In genomic region chrX:48791063-48791820, GRCh38 we compare ENCODE assay signal across 21 cellular contexts. TPM values are rescaled to one million over a fixed set of nuclear protein-coding genes. Genes with fewer than 3 reads are reported as not detected.
DNase-seq lines count a peak whose midpoint lies in the region; ATAC-seq, FAIRE-seq and TF ChIP-seq lines count a peak whose summit lies in the region.
"Had no signal": no experiment of that assay in that cellular context is flagged by ENCODE, and none has a peak within 500 bp of the region (broad histone marks: within the 10 kb centered on the region; RNA-seq: fewer than 3 reads in every experiment).

No MANE protein-coding gene starts in this region.

- no peak overlapping the region for H3K27ac Mint-ChIP-seq in activated CD4-positive, alpha-beta memory T cell treated with anti-CD3 and anti-CD28 coated beads, Interleukin-2, amount 10 ng/mL, durations not matched to agents 7 days and 5 days
- H3K27ac Mint-ChIP-seq: CD4-positive, CD25-positive, alpha-beta regulatory T cell; CD8-positive, alpha-beta memory T cell; H9; IgD-negative memory B cell had no signal

- H3K79me2 ChIP-seq in K562 (ENCODE audit: control insufficient read depth, insufficient read depth, low read length), result peaks cover 70% of the 10 kb centered on the region

- H3K27me3 ChIP-seq in K562 (ENCODE audit: control insufficient read depth in 2 of 2, insufficient read depth in 2 of 2, low read length in 2 of 2), result no peaks in the 10 kb centered on the region
- H3K27me3 ChIP-seq: BE2C had no signal

- peak overlapping the region; percentile 53 for H3K4me2 ChIP-seq in K562 (ENCODE audit: insufficient read depth, low read length)

- no peak for TF ChIP-seq EP300 in K562 (IDR thresholded peaks at IDR 0.05; ENCODE audit: low read length)

- H3K4me1 ChIP-seq in K562 (replicated peaks in 1 of 2; ENCODE audit: control insufficient read depth in 2 of 2, insufficient read depth in 2 of 2, low read length in 2 of 2), result peaks cover 50 to 64% of the 10 kb centered on the region in 2 experiments
- H3K4me1 ChIP-seq: BE2C had no signal

- H3K9ac ChIP-seq in K562 (ENCODE audit: insufficient read depth in 1 of 2, low read depth in 2 of 2, low read length in 2 of 2), result peak overlapping the region in 1 of 2 experiments; percentile 80; a peak in 2 of 4 replicates

- DNase-seq in NCI-H748 (lab: John Stamatoyannopoulos, UW; ENCODE audit: unreplicated experiment) (peak; percentile 4), NCI-H748 treated with DMSO at 0.1 percent for 48 hours (lab: John Stamatoyannopoulos, UW) (no peak), K562 (ENCODE audit: extremely low read depth in 1 of 4, low spot score in 3 of 4) (peak in 1 of 4 experiments; percentile 20), mesenteric fat pad (ENCODE audit: low spot score) (peak; percentile 67)
- no peak for DNase-seq in activated CD4-positive, alpha-beta memory T cell treated with anti-CD3 and anti-CD28 coated beads, Interleukin-2, amount 10 ng/mL, durations not matched to agents 7 days and 5 days
- DNase-seq: ACHN; BE2C; C1 segment of cervical spinal cord; CD4-positive, CD25-positive, alpha-beta regulatory T cell; CD8-positive, alpha-beta memory T cell; COR-L47; DMS 273 treated with DMSO at 0.1 percent for 48 hours; DMS79; GF-D8; H9 had no signal

- no peak for FAIRE-seq in K562 (lab: Jason Lieb, UNC)
- FAIRE-seq: A204.1, H1, HepG2 had no signal

- BruUV-seq in K562 (replicated peaks; lab: Mats Ljungman, UMichigan), result no TSS peak

- CTCF ChIA-PET in K562 (lab: Yijun Ruan, JAX; ENCODE audit: low intra/inter-chr PET ratio), result no interaction called here
- CTCF ChIA-PET in activated CD4-positive, alpha-beta memory T cell treated with anti-CD3 and anti-CD28 coated beads, Interleukin-2, amount 10 ng/mL, durations not matched to agents 7 days and 5 days (lab: Charles Lee), result no interaction called here

- 89% methylated on average over 10 of the region's 11 CpGs for WGBS in K562 (ENCODE audit: insufficient coverage, low coverage, missing lambda C conversion rate)

- no peak for TF ChIP-seq RAD21 in K562 (CRISPR knock-in tag; conservative IDR thresholded peaks at IDR 0.05 in 1 of 2, IDR thresholded peaks at IDR 0.05 in 1 of 2)

- H3K4me3 Mint-ChIP-seq in activated CD4-positive, alpha-beta memory T cell treated with anti-CD3 and anti-CD28 coated beads, Interleukin-2, amount 10 ng/mL, durations not matched to agents 7 days and 5 days, result no peak overlapping the region
- H3K4me3 Mint-ChIP-seq: CD4-positive, CD25-positive, alpha-beta regulatory T cell; CD8-positive, alpha-beta memory T cell; H9; IgD-negative memory B cell had no signal

- H3K27ac ChIP-seq in K562 (ENCODE audit: extremely low read depth, low read depth, low read length), result peak overlapping the region; percentile 46; the same call in 1 of the 3 replicates

- no peaks in the 10 kb centered on the region for H3K9me3 ChIP-seq in K562 (replicated peaks; ENCODE audit: control insufficient read depth, insufficient read depth, low read depth, low read length)
- H3K9me3 ChIP-seq: BE2C had no signal

- in situ Hi-C loops in K562 (cut with MboI), result no loop called here

- H3K4me3 ChIP-seq in K562, result no peak overlapping the region; the same call in 1 of the 2 replicates

- H3K27me3 Mint-ChIP-seq in activated CD4-positive, alpha-beta memory T cell treated with anti-CD3 and anti-CD28 coated beads, Interleukin-2, amount 10 ng/mL, durations not matched to agents 7 days and 5 days, result peaks cover 9% of the 10 kb centered on the region
- H3K27me3 Mint-ChIP-seq: CD4-positive, CD25-positive, alpha-beta regulatory T cell had no signal

- H3K36me3 Mint-ChIP-seq in activated CD4-positive, alpha-beta memory T cell treated with anti-CD3 and anti-CD28 coated beads, Interleukin-2, amount 10 ng/mL, durations not matched to agents 7 days and 5 days (ENCODE audit: low read depth), result no peaks in the 10 kb centered on the region
- H3K36me3 Mint-ChIP-seq: CD8-positive, alpha-beta memory T cell; IgD-negative memory B cell had no signal

- no peaks in the 10 kb centered on the region for H3K9me3 Mint-ChIP-seq in activated CD4-positive, alpha-beta memory T cell treated with anti-CD3 and anti-CD28 coated beads, Interleukin-2, amount 10 ng/mL, durations not matched to agents 7 days and 5 days
- H3K9me3 Mint-ChIP-seq: IgD-negative memory B cell had no signal

- POLR2A ChIA-PET in K562 (lab: Yijun Ruan, JAX), result interaction anchor here (0.6 to 1.2 kb wide), 2 partner anchors 8 to 1232 kb away, joined by 3 to 4 read pairs; no protein-coding TSS in a partner anchor
- POLR2A ChIA-PET in activated CD4-positive, alpha-beta memory T cell treated with anti-CD3 and anti-CD28 coated beads, Interleukin-2, amount 10 ng/mL, durations not matched to agents 7 days and 5 days (lab: Charles Lee), result no interaction called here

- TF ChIP-seq CTCF in K562 (IDR thresholded peaks at IDR 0.05 in 2 of 3, conservative IDR thresholded peaks at IDR 0.05 in 1 of 3; ENCODE audit: insufficient read depth in 2 of 3, low read depth in 1 of 3, low read length in 3 of 3), result no peak

- no peak for ATAC-seq in K562
- ATAC-seq in activated CD4-positive, CD25-positive, alpha-beta regulatory T cell treated with anti-CD3 and anti-CD28 coated beads, Interleukin-2, amount 50 U/mL, for 24 hours, result no peak
- ATAC-seq: HepG2 had no signal

- H3K9me1 ChIP-seq in K562 (ENCODE audit: control insufficient read depth, insufficient read depth, low read length), result no peaks in the 10 kb centered on the region

- H2AFZ ChIP-seq in K562 (ENCODE audit: low read depth, low read length), result no peak overlapping the region

- no peak for TF ChIP-seq POLR2A in K562 (conservative IDR thresholded peaks at IDR 0.05)

- intact Hi-C loops in K562 (cut with micrococcal nuclease), result no loop called here

- H3K36me3 ChIP-seq in K562 (ENCODE audit: control insufficient read depth, insufficient read depth, low read length), result peaks cover 66% of the 10 kb centered on the region
- H3K36me3 ChIP-seq: BE2C had no signal

- peaks cover 4% of the 10 kb centered on the region; the same call in 1 of the 2 replicates for H4K20me1 ChIP-seq in K562 (replicated peaks; ENCODE audit: control insufficient read depth, insufficient read depth, low read length)

- H3K4me1 Mint-ChIP-seq in activated CD4-positive, alpha-beta memory T cell treated with anti-CD3 and anti-CD28 coated beads, Interleukin-2, amount 10 ng/mL, durations not matched to agents 7 days and 5 days, result peaks cover 14% of the 10 kb centered on the region
- H3K4me1 Mint-ChIP-seq: H9 had no signal

RNA-seq across cellular contexts. Expression of gene GATA1, which starts 4.9 kb away (rescaled TPM):
- total RNA-seq in K562 (2011; cell fraction: chromatin; rRNA removed; ENCODE audit: low replicate concordance), result 40.7 and 118 TPM in 2 replicates
- total RNA-seq in K562 (2011; cell fraction: nucleolus; rRNA removed), result 98.8 and 99.1 TPM in 2 replicates
- 82.1 and 86.1 TPM in 2 replicates for total RNA-seq in K562 (2011; cell fraction: nucleoplasm; rRNA removed)
- total RNA-seq in K562 (2014; rRNA removed) (205 and 244 TPM in 2 replicates), K562 (2014; rRNA removed; fragmentation: Illumina TruSeq; extraction: Trizol) (45.4 and 62.0 TPM in 2 replicates), K562 (2015; rRNA removed; fragmentation: Illumina TruSeq; extraction: Trizol) (115 and 116 TPM in 2 replicates), K562 (2021) (291 and 297 TPM in 2 replicates), mesenteric fat pad (not detected)
- polyA plus RNA-seq in K562 (2011; rRNA removed) (74.3 and 167 TPM in 2 replicates), K562 (2014; fragmentation: Illumina TruSeq; extraction: Trizol) (273 and 284 TPM in 2 replicates), K562 (2014; fragmentation: Nextera tagmentation; extraction: Ambion mirVana) (10 to 100 TPM; 11.9 to 97.4 TPM), K562 (2014; rRNA removed) (206 and 246 TPM in 2 replicates)
- polyA plus RNA-seq in K562 (2011; cell fraction: cytosol; rRNA removed), result 184 and 365 TPM in 2 replicates
- 174 and 282 TPM in 2 replicates for polyA plus RNA-seq in K562 (2011; cell fraction: nucleus; rRNA removed)
- polyA plus RNA-seq in K562 (2012), result 160 and 227 TPM in 2 replicates
- 39.3 and 48.9 TPM in 2 replicates for polyA minus RNA-seq in K562 (2011; rRNA and poly(A)+ RNA removed)
- polyA minus RNA-seq in K562 (2011; cell fraction: cytosol; rRNA and poly(A)+ RNA removed), result 148 and 160 TPM in 2 replicates
- polyA minus RNA-seq in K562 (2011; cell fraction: nucleus; rRNA and poly(A)+ RNA removed), result 38.2 and 38.7 TPM in 2 replicates
- not detected for total RNA-seq in activated CD4-positive, alpha-beta memory T cell treated with anti-CD3 and anti-CD28 coated beads, Interleukin-2, amount 10 ng/mL, durations not matched to agents 7 days and 5 days
- total RNA-seq: CD8-positive, alpha-beta memory T cell; Daoy; H1; H9 had no signal
- polyA plus RNA-seq: CD4-positive, CD25-positive, alpha-beta regulatory T cell; CD8-positive, alpha-beta memory T cell; HepG2; IgD-negative memory B cell had no signal

RNA-seq across cellular contexts. Expression of gene HDAC6, which starts 10.6 kb away (rescaled TPM):
- 513 and 751 TPM in 2 replicates for total RNA-seq in K562 (2011; cell fraction: chromatin; rRNA removed; ENCODE audit: low replicate concordance)
- 276 and 285 TPM in 2 replicates for total RNA-seq in K562 (2011; cell fraction: nucleolus; rRNA removed)
- 301 and 344 TPM in 2 replicates for total RNA-seq in K562 (2011; cell fraction: nucleoplasm; rRNA removed)
- 60.0 and 71.2 TPM in 2 replicates for total RNA-seq in K562 (2014; rRNA removed)
- 59.0 and 66.5 TPM in 2 replicates for total RNA-seq in K562 (2014; rRNA removed; fragmentation: Illumina TruSeq; extraction: Trizol)
- total RNA-seq in K562 (2015; rRNA removed; fragmentation: Illumina TruSeq; extraction: Trizol), result 48.9 and 52.3 TPM in 2 replicates
- 83.1 and 91.8 TPM in 2 replicates for total RNA-seq in K562 (2021)
- polyA plus RNA-seq in K562 (2011; rRNA removed), result 85.5 and 150 TPM in 2 replicates
- polyA plus RNA-seq in K562 (2011; cell fraction: cytosol; rRNA removed), result 63.6 and 65.5 TPM in 2 replicates
- polyA plus RNA-seq in K562 (2011; cell fraction: nucleus; rRNA removed), result 776 and 956 TPM in 2 replicates
- 67.3 and 134 TPM in 2 replicates for polyA plus RNA-seq in K562 (2012)
- 69.1 and 86.3 TPM in 2 replicates for polyA plus RNA-seq in K562 (2014; fragmentation: Illumina TruSeq; extraction: Trizol)
- 10 to 100 TPM; 29.9 to 31.4 TPM for polyA plus RNA-seq in K562 (2014; fragmentation: Nextera tagmentation; extraction: Ambion mirVana)
- polyA plus RNA-seq in K562 (2014; rRNA removed), result 86.0 and 101 TPM in 2 replicates
- 49.8 and 78.8 TPM in 2 replicates for polyA minus RNA-seq in K562 (2011; rRNA and poly(A)+ RNA removed)
- polyA minus RNA-seq in K562 (2011; cell fraction: cytosol; rRNA and poly(A)+ RNA removed), result 37.1 and 39.1 TPM in 2 replicates
- polyA minus RNA-seq in K562 (2011; cell fraction: nucleus; rRNA and poly(A)+ RNA removed), result 85.1 and 160 TPM in 2 replicates
- total RNA-seq in mesenteric fat pad, result 47.1 TPM
- 10 to 100 TPM; 89.0 to 90.3 TPM for total RNA-seq in activated CD4-positive, alpha-beta memory T cell treated with anti-CD3 and anti-CD28 coated beads, Interleukin-2, amount 10 ng/mL, durations not matched to agents 7 days and 5 days

RNA-seq across cellular contexts. Expression of gene GLOD5, which starts 29.7 kb away (rescaled TPM):
- total RNA-seq in K562 (2011; cell fraction: chromatin; rRNA removed; ENCODE audit: low replicate concordance), result not detected in 2 replicates
- total RNA-seq in K562 (2011; cell fraction: nucleolus; rRNA removed), result not detected in 2 replicates
- total RNA-seq in K562 (2011; cell fraction: nucleoplasm; rRNA removed), result not detected in 2 replicates
- total RNA-seq in K562 (2014; rRNA removed) (0.27 and 1.1 TPM in 2 replicates), K562 (2014; rRNA removed; fragmentation: Illumina TruSeq; extraction: Trizol) (1.5 and 1.7 TPM in 2 replicates), K562 (2015; rRNA removed; fragmentation: Illumina TruSeq; extraction: Trizol) (1.7 and 2.2 TPM in 2 replicates), K562 (2021) (1.4 and 1.9 TPM in 2 replicates), mesenteric fat pad (not detected)
- polyA plus RNA-seq in K562 (2011; rRNA removed) (3.4 and 4.3 TPM in 2 replicates), K562 (2014; fragmentation: Illumina TruSeq; extraction: Trizol) (2.2 and 3.1 TPM in 2 replicates), K562 (2014; fragmentation: Nextera tagmentation; extraction: Ambion mirVana) (1 to 10 TPM; 3.8 to 4.4 TPM), K562 (2014; rRNA removed) (2.0 and 3.2 TPM in 2 replicates)
- polyA plus RNA-seq in K562 (2011; cell fraction: cytosol; rRNA removed), result 4.0 and 5.8 TPM in 2 replicates
- 0.81 and 0.94 TPM in 2 replicates for polyA plus RNA-seq in K562 (2011; cell fraction: nucleus; rRNA removed)
- 1.1 and 2.9 TPM in 2 replicates for polyA plus RNA-seq in K562 (2012)
- 0.88 and 1.2 TPM in 2 replicates for polyA minus RNA-seq in K562 (2011; rRNA and poly(A)+ RNA removed)
- not detected in 2 replicates for polyA minus RNA-seq in K562 (2011; cell fraction: cytosol; rRNA and poly(A)+ RNA removed)
- not detected in 2 replicates for polyA minus RNA-seq in K562 (2011; cell fraction: nucleus; rRNA and poly(A)+ RNA removed)
- total RNA-seq in activated CD4-positive, alpha-beta memory T cell treated with anti-CD3 and anti-CD28 coated beads, Interleukin-2, amount 10 ng/mL, durations not matched to agents 7 days and 5 days, result not detected
- total RNA-seq: CD4-positive, CD25-positive, alpha-beta regulatory T cell; CD8-positive, alpha-beta memory T cell; Daoy; H1; H9 had no signal
- polyA plus RNA-seq: CD4-positive, CD25-positive, alpha-beta regulatory T cell; CD8-positive, alpha-beta memory T cell; IgD-negative memory B cell had no signal

RNA-seq across cellular contexts. Expression of gene ERAS, which starts 35.1 kb away (rescaled TPM):
- total RNA-seq in K562 (2011; cell fraction: chromatin; rRNA removed; ENCODE audit: low replicate concordance), result 0.79 and 2.3 TPM in 2 replicates
- 0.83 and 1.8 TPM in 2 replicates for total RNA-seq in K562 (2011; cell fraction: nucleolus; rRNA removed)
- 0.84 and 0.95 TPM in 2 replicates for total RNA-seq in K562 (2011; cell fraction: nucleoplasm; rRNA removed)
- total RNA-seq in K562 (2014; rRNA removed), result not detected in 2 replicates
- not detected in 2 replicates for total RNA-seq in K562 (2014; rRNA removed; fragmentation: Illumina TruSeq; extraction: Trizol)
- not detected in 2 replicates for total RNA-seq in K562 (2015; rRNA removed; fragmentation: Illumina TruSeq; extraction: Trizol)
- not detected in 2 replicates for total RNA-seq in K562 (2021)
- 0.07 and 0.11 TPM in 2 replicates for polyA plus RNA-seq in K562 (2011; rRNA removed)
- 0.39 TPM in 1 of 2 replicates, not detected in the other for polyA plus RNA-seq in K562 (2011; cell fraction: cytosol; rRNA removed)
- 0.34 and 0.77 TPM in 2 replicates for polyA plus RNA-seq in K562 (2011; cell fraction: nucleus; rRNA removed)
- polyA plus RNA-seq in K562 (2012), result 0.42 TPM in 1 of 2 replicates, not detected in the other
- polyA plus RNA-seq in K562 (2014; fragmentation: Illumina TruSeq; extraction: Trizol), result not detected in 2 replicates
- not detected for polyA plus RNA-seq in K562 (2014; fragmentation: Nextera tagmentation; extraction: Ambion mirVana)
- 0.12 TPM in 1 of 2 replicates, not detected in the other for polyA plus RNA-seq in K562 (2014; rRNA removed)
- not detected in 2 replicates for polyA minus RNA-seq in K562 (2011; rRNA and poly(A)+ RNA removed)
- not detected in 2 replicates for polyA minus RNA-seq in K562 (2011; cell fraction: cytosol; rRNA and poly(A)+ RNA removed)
- polyA minus RNA-seq in K562 (2011; cell fraction: nucleus; rRNA and poly(A)+ RNA removed), result 0.33 TPM in 1 of 2 replicates, not detected in the other
- not detected for total RNA-seq in mesenteric fat pad
- not detected for total RNA-seq in activated CD4-positive, alpha-beta memory T cell treated with anti-CD3 and anti-CD28 coated beads, Interleukin-2, amount 10 ng/mL, durations not matched to agents 7 days and 5 days
- total RNA-seq: CD4-positive, CD25-positive, alpha-beta regulatory T cell; Daoy; H1; H9 had no signal
- polyA plus RNA-seq: CD4-positive, CD25-positive, alpha-beta regulatory T cell; CD8-positive, alpha-beta memory T cell; IgD-negative memory B cell had no signal

RNA-seq across cellular contexts. Expression of gene PCSK1N, which starts 44.2 kb away (rescaled TPM):
- not detected in 2 replicates for total RNA-seq in K562 (2011; cell fraction: chromatin; rRNA removed; ENCODE audit: low replicate concordance)
- total RNA-seq in K562 (2011; cell fraction: nucleolus; rRNA removed), result not detected in 2 replicates
- total RNA-seq in K562 (2011; cell fraction: nucleoplasm; rRNA removed), result not detected in 2 replicates
- 0.54 and 0.61 TPM in 2 replicates for total RNA-seq in K562 (2014; rRNA removed)
- total RNA-seq in K562 (2014; rRNA removed; fragmentation: Illumina TruSeq; extraction: Trizol), result not detected in 2 replicates
- not detected in 2 replicates for total RNA-seq in K562 (2015; rRNA removed; fragmentation: Illumina TruSeq; extraction: Trizol)
- 0.36 and 0.55 TPM in 2 replicates for total RNA-seq in K562 (2021)
- 0.16 TPM in 1 of 2 replicates, not detected in the other for polyA plus RNA-seq in K562 (2011; rRNA removed)
- 0.04 and 0.39 TPM in 2 replicates for polyA plus RNA-seq in K562 (2011; cell fraction: cytosol; rRNA removed)
- polyA plus RNA-seq in K562 (2011; cell fraction: nucleus; rRNA removed), result 0.63 TPM in 1 of 2 replicates, not detected in the other
- 0.29 and 0.40 TPM in 2 replicates for polyA plus RNA-seq in K562 (2012)
- polyA plus RNA-seq in K562 (2014; fragmentation: Illumina TruSeq; extraction: Trizol), result not detected in 2 replicates
- polyA plus RNA-seq in K562 (2014; fragmentation: Nextera tagmentation; extraction: Ambion mirVana), result not detected
- 0.07 and 0.85 TPM in 2 replicates for polyA plus RNA-seq in K562 (2014; rRNA removed)
- 1.2 TPM in 1 of 2 replicates, not detected in the other for polyA minus RNA-seq in K562 (2011; rRNA and poly(A)+ RNA removed)
- polyA minus RNA-seq in K562 (2011; cell fraction: cytosol; rRNA and poly(A)+ RNA removed), result not detected in 2 replicates
- polyA minus RNA-seq in K562 (2011; cell fraction: nucleus; rRNA and poly(A)+ RNA removed), result not detected in 2 replicates
- total RNA-seq in mesenteric fat pad, result not detected
- total RNA-seq in activated CD4-positive, alpha-beta memory T cell treated with anti-CD3 and anti-CD28 coated beads, Interleukin-2, amount 10 ng/mL, durations not matched to agents 7 days and 5 days, result 1 to 10 TPM; 1.4 to 1.6 TPM

Comparison
In these comparisons a context has a peak if more than half of its experiments do, and no peak if none do; other contexts are left out.
1. DNase-seq: peak in NCI-H748 (single experiment) and mesenteric fat pad (single experiment); none in NCI-H748 treated with DMSO at 0.1 percent for 48 hours (single experiment) and activated CD4-positive, alpha-beta memory T cell treated with anti-CD3 and anti-CD28 coated beads, Interleukin-2, amount 10 ng/mL, durations not matched to agents 7 days and 5 days (single experiment).
2. RNA of gene GATA1, which starts 4.9 kb away (total RNA-seq): 40.7 to 297 TPM in K562; not detected in mesenteric fat pad (single experiment) and not detected in activated CD4-positive, alpha-beta memory T cell treated with anti-CD3 and anti-CD28 coated beads, Interleukin-2, amount 10 ng/mL, durations not matched to agents 7 days and 5 days; every median in the first group is over 10 times any median in the second.